Comparison of ENCODE assay signal across 17 cellular contexts in the genomic region with DNA sequence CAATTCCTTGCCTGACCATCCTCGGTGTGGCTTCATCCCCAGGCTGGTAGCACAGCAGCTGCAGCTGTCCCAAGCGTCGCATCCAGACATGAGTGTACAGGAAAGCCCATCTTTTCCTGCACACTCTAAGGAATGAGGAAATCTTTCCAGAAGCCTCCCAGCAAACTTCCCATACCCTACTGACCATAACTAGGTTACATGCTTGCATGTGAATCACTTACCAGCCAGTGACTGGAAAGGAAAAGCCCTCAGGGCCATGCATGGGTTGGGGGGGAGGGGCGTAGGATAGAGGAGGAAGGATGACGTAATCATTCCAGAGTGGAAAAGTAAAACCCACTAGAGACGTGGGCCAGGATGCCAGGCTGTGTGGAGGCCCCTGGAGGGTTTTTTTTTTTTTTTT. TPM values are rescaled to one million over a fixed set of nuclear protein-coding genes. Genes with fewer than 3 reads are reported as not detected.
DNase-seq lines count a peak whose midpoint lies in the region; ATAC-seq, FAIRE-seq and TF ChIP-seq lines count a peak whose summit lies in the region.
"Had no signal": no experiment of that assay in that cellular context is flagged by ENCODE, and none has a peak within 500 bp of the region (broad histone marks: within the 10 kb centered on the region; RNA-seq: fewer than 3 reads in every experiment).

No MANE protein-coding gene starts in this region.

- FAIRE-seq in bronchial epithelial cell (lab: Jason Lieb, UNC) (no peak), keratinocyte (lab: Jason Lieb, UNC) (peak; percentile 70)
- FAIRE-seq: GM12891, TTC549 had no signal

- no peak for ATAC-seq in GM18861 (IDR thresholded peaks at IDR 0.05; ENCODE audit: unreplicated experiment)
- ATAC-seq: activated T-helper 17 cell treated with anti-CD3 and anti-CD28 coated beads, Interleukin-2, amount 50 U/mL, for 72 hours had no signal

- no peak for TF ChIP-seq CTCF in AG10803 (conservative IDR thresholded peaks at IDR 0.05; ENCODE audit: low read length)
- no peak for TF ChIP-seq CTCF in bronchial epithelial cell (IDR thresholded peaks at IDR 0.05; ENCODE audit: insufficient read depth, low read length, severe bottlenecking)
- TF ChIP-seq CTCF in keratinocyte (optimal IDR thresholded peaks at IDR 0.05 in 1 of 3, IDR thresholded peaks at IDR 0.05 in 1 of 3, conservative IDR thresholded peaks at IDR 0.05 in 1 of 3; ENCODE audit: extremely low read depth in 1 of 3, insufficient read depth in 2 of 3, low read length in 3 of 3), result no peak

- H3K9me3 ChIP-seq in keratinocyte (ENCODE audit: control insufficient read depth, low read depth, low read length), result no peaks in the 10 kb centered on the region
- H3K9me3 ChIP-seq: ascending aorta, BLaER1, SJSA1 had no signal

- no peaks in the 10 kb centered on the region for H3K9me1 ChIP-seq in keratinocyte (ENCODE audit: control insufficient read depth, extremely low read depth, insufficient read depth, low read length)

- H3K4me2 ChIP-seq in keratinocyte (ENCODE audit: control insufficient read depth, extremely low read depth, insufficient read depth, low read depth, low read length), result peak overlapping the region; percentile 17
- H3K4me2 ChIP-seq: BLaER1 had no signal

- H3K36me3 ChIP-seq in bronchial epithelial cell (ENCODE audit: control insufficient read depth, insufficient read depth, low read length) (peaks cover 19% of the 10 kb centered on the region), keratinocyte (ENCODE audit: control insufficient read depth in 2 of 2, extremely low read depth in 1 of 2, insufficient read depth in 2 of 2, low read length in 2 of 2) (peaks cover 31 to 32% of the 10 kb centered on the region in 2 experiments)

- dilution Hi-C loops in keratinocyte (cut with MboI; ENCODE audit: extremely low pct_ligation_motif_present, low sequenced_read_pairs), result no loop called here

- H2AFZ ChIP-seq in keratinocyte (ENCODE audit: control insufficient read depth, low read length), result no peak overlapping the region

- H3K4me3 ChIP-seq in AG10803 (ENCODE audit: low read length) (no peak overlapping the region), bronchial epithelial cell (ENCODE audit: low read depth, low read length) (no peak overlapping the region), keratinocyte (ENCODE audit: control insufficient read depth in 2 of 3, extremely low read depth in 1 of 3, insufficient read depth in 2 of 3, low read depth in 1 of 3, low read length in 3 of 3) (no peak overlapping the region)
- H3K4me3 ChIP-seq: ascending aorta, BLaER1, SJSA1 had no signal

- H3K27ac ChIP-seq in keratinocyte (ENCODE audit: control insufficient read depth, insufficient read depth, low read length), result peak overlapping the region; percentile 13
- H3K27ac ChIP-seq: ascending aorta, BLaER1, SJSA1 had no signal

- H3K4me1 ChIP-seq in keratinocyte (ENCODE audit: control insufficient read depth, extremely low read depth, insufficient read depth, low read length), result peaks cover 12% of the 10 kb centered on the region
- H3K4me1 ChIP-seq: ascending aorta, BLaER1, SJSA1 had no signal

- no peaks in the 10 kb centered on the region for H4K20me1 ChIP-seq in keratinocyte (ENCODE audit: control insufficient read depth, extremely low read depth, insufficient read depth, low read length)

- H3K9ac ChIP-seq in keratinocyte (ENCODE audit: control insufficient read depth, extremely low read depth, insufficient read depth, low read length), result no peak overlapping the region
- H3K9ac ChIP-seq: BLaER1 had no signal

- peak; percentile 76 for DNase-seq in AG10803 (ENCODE audit: low read depth)
- peak; percentile 36 for DNase-seq in HT1080 (ENCODE audit: low read depth)
- DNase-seq in bronchial epithelial cell (ENCODE audit: low read depth), result peak; percentile 84
- DNase-seq in keratinocyte (ENCODE audit: low read depth, low spot score), result no peak
- DNase-seq in DMS153 treated with DMSO at 0.1 percent for 48 hours (lab: John Stamatoyannopoulos, UW; ENCODE audit: unreplicated experiment), result no peak
- DNase-seq in activated T-cell treated with anti-CD3 and anti-CD28 coated beads, Interleukin-2, amount 50 U/mL, for 1 hour, result no peak
- no peak for DNase-seq in cortex of kidney (lab: John Stamatoyannopoulos, UW)
- DNase-seq: activated CD4-positive, alpha-beta memory T cell treated with anti-CD3 and anti-CD28 coated beads, Interleukin-2, amount 10 ng/mL, durations not matched to agents 7 days and 5 days; DMS79 treated with DMSO at 0.1 percent for 48 hours; effector CD8-positive, alpha-beta T cell had no signal

- peaks cover 3% of the 10 kb centered on the region for H3K79me2 ChIP-seq in keratinocyte (ENCODE audit: control insufficient read depth, insufficient read depth, low read length)

- H3K27me3 ChIP-seq in bronchial epithelial cell (ENCODE audit: control insufficient read depth, insufficient read depth, low read length), result no peaks in the 10 kb centered on the region
- H3K27me3 ChIP-seq in keratinocyte (ENCODE audit: control insufficient read depth, extremely low read depth, insufficient read depth, low read length), result no peaks in the 10 kb centered on the region
- H3K27me3 ChIP-seq: ascending aorta, BLaER1, SJSA1 had no signal

RNA-seq across cellular contexts. Expression of gene ZNF212, which starts 18.9 kb away (rescaled TPM):
- total RNA-seq in HT1080 (2014; rRNA removed; shearing (Covaris generic)), result 5.9 and 8.7 TPM in 2 replicates
- 6.9 and 7.4 TPM in 2 replicates for polyA plus RNA-seq in HT1080 (2015; cell fraction: cytosol; rRNA removed)
- 20.7 and 21.2 TPM in 2 replicates for polyA plus RNA-seq in HT1080 (2015; cell fraction: nucleus; rRNA removed)
- total RNA-seq in bronchial epithelial cell, result 5.8 and 6.1 TPM in 2 replicates
- 2.9 to 6.8 TPM (median 3.8 TPM) in 3 replicates for polyA plus RNA-seq in keratinocyte
- 9.8 TPM for polyA plus RNA-seq in keratinocyte (2011; ENCODE audit: low read depth)
- 2.8 and 3.5 TPM in 2 replicates for polyA plus RNA-seq in keratinocyte (2011; cell fraction: cytosol; rRNA removed)
- polyA plus RNA-seq in keratinocyte (2011; cell fraction: nucleus; rRNA removed), result 11.0 and 11.2 TPM in 2 replicates
- 6.3 and 13.2 TPM in 2 replicates for polyA plus RNA-seq in keratinocyte (2012; ENCODE audit: low replicate concordance)
- polyA minus RNA-seq in keratinocyte, result 3.0 to 4.8 TPM (median 3.7 TPM) in 3 replicates
- 4.4 TPM for polyA minus RNA-seq in keratinocyte (2011; cell fraction: cytosol; rRNA and poly(A)+ RNA removed)
- 3.8 and 5.4 TPM in 2 replicates for polyA minus RNA-seq in keratinocyte (2011; cell fraction: nucleus; rRNA and poly(A)+ RNA removed)

RNA-seq across cellular contexts. Expression of gene ZNF282, which starts 25.2 kb away (rescaled TPM):
- total RNA-seq in HT1080 (2014; rRNA removed; shearing (Covaris generic)), result 27.0 and 30.4 TPM in 2 replicates
- polyA plus RNA-seq in HT1080 (2015; cell fraction: cytosol; rRNA removed), result 20.0 and 21.2 TPM in 2 replicates
- 35.8 and 39.3 TPM in 2 replicates for polyA plus RNA-seq in HT1080 (2015; cell fraction: nucleus; rRNA removed)
- 23.2 and 27.3 TPM in 2 replicates for total RNA-seq in bronchial epithelial cell
- polyA plus RNA-seq in keratinocyte, result 12.1 to 14.7 TPM (median 13.1 TPM) in 3 replicates
- polyA plus RNA-seq in keratinocyte (2011; ENCODE audit: low read depth), result 17.7 TPM
- polyA plus RNA-seq in keratinocyte (2011; cell fraction: cytosol; rRNA removed), result 6.2 and 11.1 TPM in 2 replicates
- polyA plus RNA-seq in keratinocyte (2011; cell fraction: nucleus; rRNA removed), result 17.1 and 20.9 TPM in 2 replicates
- polyA plus RNA-seq in keratinocyte (2012; ENCODE audit: low replicate concordance), result 14.2 and 15.5 TPM in 2 replicates
- 12.0 to 20.6 TPM (median 14.4 TPM) in 3 replicates for polyA minus RNA-seq in keratinocyte
- 26.1 TPM for polyA minus RNA-seq in keratinocyte (2011; cell fraction: cytosol; rRNA and poly(A)+ RNA removed)
- polyA minus RNA-seq in keratinocyte (2011; cell fraction: nucleus; rRNA and poly(A)+ RNA removed), result 23.6 and 34.1 TPM in 2 replicates

RNA-seq across cellular contexts. Expression of gene ZNF783, which starts 41.5 kb away (rescaled TPM):
- 5.2 and 6.9 TPM in 2 replicates for total RNA-seq in HT1080 (2014; rRNA removed; shearing (Covaris generic))
- 3.4 and 3.5 TPM in 2 replicates for polyA plus RNA-seq in HT1080 (2015; cell fraction: cytosol; rRNA removed)
- polyA plus RNA-seq in HT1080 (2015; cell fraction: nucleus; rRNA removed), result 46.2 and 50.9 TPM in 2 replicates
- 9.5 and 11.3 TPM in 2 replicates for total RNA-seq in bronchial epithelial cell
- polyA plus RNA-seq in keratinocyte, result 4.2 to 6.0 TPM (median 5.0 TPM) in 3 replicates
- polyA plus RNA-seq in keratinocyte (2011; ENCODE audit: low read depth), result 3.2 TPM
- polyA plus RNA-seq in keratinocyte (2011; cell fraction: cytosol; rRNA removed), result 2.2 and 2.5 TPM in 2 replicates
- 17.2 and 24.1 TPM in 2 replicates for polyA plus RNA-seq in keratinocyte (2011; cell fraction: nucleus; rRNA removed)
- polyA plus RNA-seq in keratinocyte (2012; ENCODE audit: low replicate concordance), result 3.8 and 3.9 TPM in 2 replicates
- 4.0 to 5.4 TPM (median 4.8 TPM) in 3 replicates for polyA minus RNA-seq in keratinocyte
- polyA minus RNA-seq in keratinocyte (2011; cell fraction: cytosol; rRNA and poly(A)+ RNA removed), result 3.6 TPM
- polyA minus RNA-seq in keratinocyte (2011; cell fraction: nucleus; rRNA and poly(A)+ RNA removed), result 6.8 and 8.3 TPM in 2 replicates

Comparison
In these comparisons a context has a peak if more than half of its experiments do, and no peak if none do; other contexts are left out.
1. DNase-seq: peak in AG10803 (single experiment), HT1080 (single experiment) and bronchial epithelial cell (single experiment); none in keratinocyte (single experiment), DMS153 treated with DMSO at 0.1 percent for 48 hours (single experiment), activated T-cell treated with anti-CD3 and anti-CD28 coated beads, Interleukin-2, amount 50 U/mL, for 1 hour (single experiment) and cortex of kidney (single experiment).